In the genomic region with DNA sequence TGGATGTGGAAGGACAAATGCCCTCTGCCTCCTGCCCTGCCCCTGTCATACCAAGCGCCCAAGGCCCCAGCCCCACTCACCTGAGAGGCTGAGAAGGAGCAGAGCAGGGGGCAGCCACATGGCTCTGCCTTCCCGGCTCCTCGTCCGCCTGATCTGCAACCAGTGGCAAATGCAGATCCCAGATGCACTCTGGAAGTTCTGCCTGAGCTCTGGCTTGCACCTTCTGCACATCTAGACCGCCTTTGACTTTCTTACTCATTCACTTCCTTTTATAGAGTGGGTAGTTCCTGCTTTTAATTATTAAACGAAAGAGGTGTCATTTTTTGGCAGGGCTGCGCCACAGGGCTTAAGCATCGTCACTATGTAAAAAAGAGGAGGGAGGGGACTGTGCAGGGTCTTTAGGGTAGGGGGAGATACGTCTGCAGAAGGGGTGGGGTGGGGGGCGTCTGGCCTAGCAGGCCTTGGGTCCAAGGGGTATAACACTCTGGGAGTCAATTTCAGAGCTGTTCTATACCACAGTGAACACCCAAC, we compare ENCODE assay signal across 14 cellular contexts. TPM values are rescaled to one million over a fixed set of nuclear protein-coding genes. Genes with fewer than 3 reads are reported as not detected.
DNase-seq lines count a peak whose midpoint lies in the region; ATAC-seq, FAIRE-seq and TF ChIP-seq lines count a peak whose summit lies in the region.
"Had no signal": no experiment of that assay in that cellular context is flagged by ENCODE, and none has a peak within 500 bp of the region (broad histone marks: within the 10 kb centered on the region; RNA-seq: fewer than 3 reads in every experiment).

Gene CD300LB, minus strand, starts transcription at position 245 of the 531 bp plus-strand sequence. Its CDS starts 125 bp downstream, at position 120.

- H3K36me3 Mint-ChIP-seq in endodermal cell (ENCODE audit: low read depth), result no peaks in the 10 kb centered on the region

- no peaks in the 10 kb centered on the region for H3K9me3 ChIP-seq in endodermal cell (ENCODE audit: control insufficient read depth, low read length)

- peak; percentile 86 for FAIRE-seq in GM18507 (lab: Jason Lieb, UNC)
- FAIRE-seq: D721Med, GM12892 had no signal

- H3K4me1 ChIP-seq in endodermal cell (ENCODE audit: control insufficient read depth, insufficient read depth, low read length), result no peaks in the 10 kb centered on the region
- H3K4me1 ChIP-seq: SJCRH30 had no signal

- H3K4me1 Mint-ChIP-seq in endodermal cell, result no peaks in the 10 kb centered on the region

- H3K27me3 Mint-ChIP-seq in endodermal cell (ENCODE audit: insufficient read depth), result peaks cover 19% of the 10 kb centered on the region

- intact Hi-C loops in posterior vena cava (cut with DNase I), result no loop called here

- H3K27me3 ChIP-seq in endodermal cell (ENCODE audit: control insufficient read depth, insufficient read depth, low read length, poor library complexity, severe bottlenecking), result no peaks in the 10 kb centered on the region

- peak within 1 kb of the TSS; percentile 82 for H3K4me3 ChIP-seq in NB4 (ENCODE audit: low read depth, low read length)
- no peak within 1 kb of the TSS for H3K4me3 ChIP-seq in endodermal cell (ENCODE audit: low read length)
- H3K4me3 ChIP-seq: SJCRH30 had no signal

- H3K36me3 ChIP-seq in endodermal cell (ENCODE audit: control insufficient read depth, insufficient read depth, low read length), result no peaks in the 10 kb centered on the region
- H3K36me3 ChIP-seq: SJCRH30 had no signal

- H3K9me3 Mint-ChIP-seq in endodermal cell, result peaks cover 4% of the 10 kb centered on the region

- no peak within 1 kb of the TSS for H3K4me3 Mint-ChIP-seq in endodermal cell

- ATAC-seq in HG02973 (IDR thresholded peaks at IDR 0.05; ENCODE audit: unreplicated experiment), result no peak
- no peak for ATAC-seq in GM18868 (IDR thresholded peaks at IDR 0.05; ENCODE audit: unreplicated experiment)

- DNase-seq in GM18507 (ENCODE audit: extremely low spot score, insufficient read length, low read depth), result peak; percentile 33
- DNase-seq in NB4 (ENCODE audit: low read depth), result peak; percentile 44
- DNase-seq in endodermal cell, result peak; percentile 41
- peak; percentile 62 for DNase-seq in posterior vena cava (ENCODE audit: low spot score)
- no peak for DNase-seq in effector CD4-positive, alpha-beta T cell
- no peak for DNase-seq in nucleus accumbens (lab: John Stamatoyannopoulos, UW)
- DNase-seq: activated naive CD4-positive, alpha-beta T cell treated with Interleukin-2 at 50 U/mL for 16 hours; stimulated activated CD4-positive, alpha-beta T cell treated with anti-CD3 and anti-CD28 coated beads, Interleukin-2, amount 100 ng/mL, for 24 hours had no signal

- H3K27ac Mint-ChIP-seq in endodermal cell, result no peak within 1 kb of the TSS

- whole genome bisulfite sequencing in endodermal cell (ENCODE audit: insufficient coverage in 1 of 2, insufficient read length in 1 of 2), 2 experiments, result 83 to 89% methylated on average over 1 to 10 of the region's 10 CpGs

- TF ChIP-seq POLR2A in NB4 (IDR thresholded peaks at IDR 0.05; ENCODE audit: extremely low read depth, insufficient read length), result no peak

- no peak within 1 kb of the TSS for H3K9ac ChIP-seq in endodermal cell (ENCODE audit: extremely low read depth, low read length, poor library complexity, severe bottlenecking)

- no peak within 1 kb of the TSS for H3K27ac ChIP-seq in endodermal cell (ENCODE audit: low read depth, low read length)
- H3K27ac ChIP-seq: SJCRH30 had no signal

- TF ChIP-seq CTCF in NB4 (IDR thresholded peaks at IDR 0.05; ENCODE audit: low read depth, low read length), result no peak
- no peak for TF ChIP-seq CTCF in endodermal cell (conservative IDR thresholded peaks at IDR 0.05)

RNA-seq across cellular contexts. Expression of gene CD300LB, which starts in this region (rescaled TPM):
- total RNA-seq in endodermal cell (not detected), posterior vena cava (under 1 TPM; 0.23 to 0.62 TPM)
- not detected for polyA plus RNA-seq in endodermal cell (2013, experiment 1 of 2)
- not detected for polyA plus RNA-seq in endodermal cell (2013, experiment 2 of 2)
- total RNA-seq: osteoblast, SJCRH30 had no signal

Comparison
In these comparisons a context has a peak if more than half of its experiments do, and no peak if none do; other contexts are left out.
1. Peak in DNase-seq in endodermal cell; RNA of the gene not detected or under 1 TPM.
2. Peak in DNase-seq in posterior vena cava; RNA of the gene not detected or under 1 TPM.
3. DNase-seq: peak in GM18507 (single experiment) and NB4 (single experiment); none in effector CD4-positive, alpha-beta T cell (single experiment) and nucleus accumbens (0 of 56).